1 cellular context compared by ENCODE assay signal in the genomic region with DNA sequence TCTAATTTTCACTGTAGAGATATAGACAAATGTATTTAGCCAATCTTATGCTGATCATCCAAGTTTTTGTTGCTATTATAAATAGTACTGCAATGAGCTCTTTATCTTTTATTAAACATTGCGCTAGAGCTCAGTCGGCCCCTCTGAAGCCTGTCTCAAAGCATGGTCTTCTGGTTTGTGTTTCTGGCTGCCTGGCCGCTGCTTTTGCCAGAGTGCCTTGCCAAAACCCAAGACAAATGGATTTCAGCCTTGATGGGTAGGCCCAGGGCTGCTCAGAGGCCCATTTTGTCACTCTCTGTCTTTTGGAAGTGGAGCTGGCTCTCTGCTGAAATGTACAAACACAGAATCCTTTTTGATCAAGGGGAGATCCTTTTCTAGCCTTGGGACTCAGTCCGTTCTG.
TF ChIP-seq lines count a peak whose summit lies in the region.

No MANE protein-coding gene starts in this region.

TF ChIP-seq in GM23338, 12 proteins besides CTCF, POLR2A, EP300 and RAD21 (continued from another document):
- TF ChIP-seq, protein P1, sequence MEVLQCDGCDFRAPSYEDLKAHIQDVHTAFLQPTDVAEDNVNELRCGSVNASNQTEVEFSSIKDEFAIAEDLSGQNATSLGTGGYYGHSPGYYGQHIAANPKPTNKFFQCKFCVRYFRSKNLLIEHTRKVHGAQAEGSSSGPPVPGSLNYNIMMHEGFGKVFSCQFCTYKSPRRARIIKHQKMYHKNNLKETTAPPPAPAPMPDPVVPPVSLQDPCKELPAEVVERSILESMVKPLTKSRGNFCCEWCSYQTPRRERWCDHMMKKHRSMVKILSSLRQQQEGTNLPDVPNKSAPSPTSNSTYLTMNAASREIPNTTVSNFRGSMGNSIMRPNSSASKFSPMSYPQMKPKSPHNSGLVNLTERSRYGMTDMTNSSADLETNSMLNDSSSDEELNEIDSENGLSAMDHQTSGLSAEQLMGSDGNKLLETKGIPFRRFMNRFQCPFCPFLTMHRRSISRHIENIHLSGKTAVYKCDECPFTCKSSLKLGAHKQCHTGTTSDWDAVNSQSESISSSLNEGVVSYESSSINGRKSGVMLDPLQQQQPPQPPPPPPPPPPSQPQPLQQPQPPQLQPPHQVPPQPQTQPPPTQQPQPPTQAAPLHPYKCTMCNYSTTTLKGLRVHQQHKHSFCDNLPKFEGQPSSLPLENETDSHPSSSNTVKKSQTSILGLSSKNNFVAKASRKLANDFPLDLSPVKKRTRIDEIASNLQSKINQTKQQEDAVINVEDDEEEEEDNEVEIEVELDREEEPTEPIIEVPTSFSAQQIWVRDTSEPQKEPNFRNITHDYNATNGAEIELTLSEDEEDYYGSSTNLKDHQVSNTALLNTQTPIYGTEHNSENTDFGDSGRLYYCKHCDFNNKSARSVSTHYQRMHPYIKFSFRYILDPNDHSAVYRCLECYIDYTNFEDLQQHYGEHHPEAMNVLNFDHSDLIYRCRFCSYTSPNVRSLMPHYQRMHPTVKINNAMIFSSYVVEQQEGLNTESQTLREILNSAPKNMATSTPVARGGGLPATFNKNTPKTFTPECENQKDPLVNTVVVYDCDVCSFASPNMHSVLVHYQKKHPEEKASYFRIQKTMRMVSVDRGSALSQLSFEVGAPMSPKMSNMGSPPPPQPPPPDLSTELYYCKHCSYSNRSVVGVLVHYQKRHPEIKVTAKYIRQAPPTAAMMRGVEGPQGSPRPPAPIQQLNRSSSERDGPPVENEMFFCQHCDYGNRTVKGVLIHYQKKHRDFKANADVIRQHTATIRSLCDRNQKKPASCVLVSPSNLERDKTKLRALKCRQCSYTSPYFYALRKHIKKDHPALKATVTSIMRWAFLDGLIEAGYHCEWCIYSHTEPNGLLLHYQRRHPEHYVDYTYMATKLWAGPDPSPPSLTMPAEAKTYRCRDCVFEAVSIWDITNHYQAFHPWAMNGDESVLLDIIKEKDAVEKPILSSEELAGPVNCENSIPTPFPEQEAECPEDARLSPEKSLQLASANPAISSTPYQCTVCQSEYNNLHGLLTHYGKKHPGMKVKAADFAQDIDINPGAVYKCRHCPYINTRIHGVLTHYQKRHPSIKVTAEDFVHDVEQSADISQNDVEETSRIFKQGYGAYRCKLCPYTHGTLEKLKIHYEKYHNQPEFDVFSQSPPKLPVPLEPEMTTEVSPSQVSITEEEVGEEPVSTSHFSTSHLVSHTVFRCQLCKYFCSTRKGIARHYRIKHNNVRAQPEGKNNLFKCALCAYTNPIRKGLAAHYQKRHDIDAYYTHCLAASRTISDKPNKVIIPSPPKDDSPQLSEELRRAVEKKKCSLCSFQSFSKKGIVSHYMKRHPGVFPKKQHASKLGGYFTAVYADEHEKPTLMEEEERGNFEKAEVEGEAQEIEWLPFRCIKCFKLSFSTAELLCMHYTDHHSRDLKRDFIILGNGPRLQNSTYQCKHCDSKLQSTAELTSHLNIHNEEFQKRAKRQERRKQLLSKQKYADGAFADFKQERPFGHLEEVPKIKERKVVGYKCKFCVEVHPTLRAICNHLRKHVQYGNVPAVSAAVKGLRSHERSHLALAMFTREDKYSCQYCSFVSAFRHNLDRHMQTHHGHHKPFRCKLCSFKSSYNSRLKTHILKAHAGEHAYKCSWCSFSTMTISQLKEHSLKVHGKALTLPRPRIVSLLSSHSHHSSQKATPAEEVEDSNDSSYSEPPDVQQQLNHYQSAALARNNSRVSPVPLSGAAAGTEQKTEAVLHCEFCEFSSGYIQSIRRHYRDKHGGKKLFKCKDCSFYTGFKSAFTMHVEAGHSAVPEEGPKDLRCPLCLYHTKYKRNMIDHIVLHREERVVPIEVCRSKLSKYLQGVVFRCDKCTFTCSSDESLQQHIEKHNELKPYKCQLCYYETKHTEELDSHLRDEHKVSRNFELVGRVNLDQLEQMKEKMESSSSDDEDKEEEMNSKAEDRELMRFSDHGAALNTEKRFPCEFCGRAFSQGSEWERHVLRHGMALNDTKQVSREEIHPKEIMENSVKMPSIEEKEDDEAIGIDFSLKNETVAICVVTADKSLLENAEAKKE (CRISPR knock-in tag; IDR thresholded peaks at IDR 0.05): no peak
